In the genomic region with DNA sequence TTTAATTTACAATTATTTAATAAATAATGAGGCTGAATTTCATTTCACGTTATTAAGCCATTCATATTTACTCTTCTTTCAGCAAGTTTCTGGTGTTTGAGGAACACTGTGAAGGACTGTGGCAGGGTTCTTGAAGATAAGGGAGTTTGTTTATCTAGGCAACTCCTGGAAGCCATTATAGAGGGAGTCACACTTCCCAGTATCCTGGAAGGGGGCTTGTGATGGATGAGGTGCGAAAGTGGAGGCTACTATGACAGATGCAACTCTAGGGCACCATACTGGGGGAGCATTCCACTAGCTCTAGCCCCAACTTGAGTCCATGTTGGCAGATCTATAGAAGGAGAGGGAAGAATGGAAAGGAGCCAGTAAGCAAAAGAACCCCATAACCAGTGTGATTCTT, we compare ENCODE assay signal across 24 cellular contexts. TPM values are rescaled to one million over a fixed set of nuclear protein-coding genes. Genes with fewer than 3 reads are reported as not detected.
A peak's percentile ranks its signal among the peaks of the same experiment; 100 is the strongest.
DNase-seq lines count a peak whose midpoint lies in the region; ATAC-seq, FAIRE-seq and TF ChIP-seq lines count a peak whose summit lies in the region.
"Had no signal": no experiment of that assay in that cellular context is flagged by ENCODE, and none has a peak within 500 bp of the region (broad histone marks: within the 10 kb centered on the region; RNA-seq: fewer than 3 reads in every experiment).

No MANE protein-coding gene starts in this region.

- peak overlapping the region in 1 of 2 experiments; percentile 35; a peak in 1 of 4 replicates for H3K9ac ChIP-seq in K562 (ENCODE audit: insufficient read depth in 1 of 2, low read depth in 2 of 2, low read length in 2 of 2)
- H3K9ac ChIP-seq in mesendoderm (ENCODE audit: low read length), result no peak overlapping the region

- H4K20me1 ChIP-seq in K562 (replicated peaks; ENCODE audit: control insufficient read depth, insufficient read depth, low read length), result no peaks in the 10 kb centered on the region; the same call in 1 of the 2 replicates

- no peak overlapping the region for H3K56ac ChIP-seq in mesendoderm (ENCODE audit: low read length)

- H2AFZ ChIP-seq in K562 (ENCODE audit: low read depth, low read length), result no peak overlapping the region
- H2AFZ ChIP-seq: GM23338 had no signal

- CTCF ChIA-PET in K562 (lab: Yijun Ruan, JAX; ENCODE audit: low intra/inter-chr PET ratio), result no interaction called here

- H3K4me3 ChIP-seq in K562, result no peak overlapping the region
- H3K4me3 ChIP-seq in mesendoderm (ENCODE audit: low read length), result no peak overlapping the region
- H3K4me3 ChIP-seq: GM23338, HAP-1, MG63, Peyer's patch had no signal

- peaks cover 38% of the 10 kb centered on the region for H3K36me3 Mint-ChIP-seq in stimulated activated naive CD8-positive, alpha-beta T cell treated with anti-CD3 and anti-CD28 coated beads, Interleukin-15, Interleukin-2, amounts not matched to agents 100 ng/mL and 50 ng/mL, for 24 hours (ENCODE audit: low read depth)

- in situ Hi-C loops in K562 (cut with MboI), result no loop called here

- DNase-seq in stimulated activated naive CD8-positive, alpha-beta T cell treated with anti-CD3 and anti-CD28 coated beads, Interleukin-15, amount 100 ng/mL, for 72 hours, result no peak
- DNase-seq in K562 (ENCODE audit: extremely low read depth in 1 of 4, low spot score in 3 of 4) (peak; percentile 19 to 80 (median 46)), mesendoderm (peak; percentile 59), COLO829 (ENCODE audit: low spot score) (no peak), inferior parietal cortex (ENCODE audit: extremely low spot score) (no peak)
- DNase-seq: 8988T, ACHN, BE2C, DMS153, DND-41, KBM-7, MG63, NCI-H2029, NCI-H446 treated with DMSO at 0.1 percent for 48 hours, NCI-H526 treated with DMSO at 0.1 percent for 48 hours, Peyer's patch, SHP77 treated with DMSO at 0.1 percent for 48 hours had no signal

- peak; percentile 78 for TF ChIP-seq EP300 in K562 (IDR thresholded peaks at IDR 0.05; ENCODE audit: low read length)

- H3K27ac Mint-ChIP-seq in stimulated activated naive CD8-positive, alpha-beta T cell treated with anti-CD3 and anti-CD28 coated beads, Interleukin-15, Interleukin-2, amounts not matched to agents 100 ng/mL and 50 ng/mL, for 24 hours, result peak overlapping the region; percentile 40
- H3K27ac Mint-ChIP-seq in stimulated activated naive CD8-positive, alpha-beta T cell treated with anti-CD3 and anti-CD28 coated beads, Interleukin-15, amount 100 ng/mL, for 72 hours, result no peak overlapping the region
- H3K27ac Mint-ChIP-seq: GM23338 had no signal

- FAIRE-seq in K562 (lab: Jason Lieb, UNC), result peak; percentile 78
- FAIRE-seq: GM18507, HTR-8/SVneo had no signal

- no peaks in the 10 kb centered on the region for H3K79me1 ChIP-seq in mesendoderm (ENCODE audit: low read length)

- H3K27me3 Mint-ChIP-seq in stimulated activated naive CD8-positive, alpha-beta T cell treated with anti-CD3 and anti-CD28 coated beads, Interleukin-15, Interleukin-2, amounts not matched to agents 100 ng/mL and 50 ng/mL, for 24 hours, result no peaks in the 10 kb centered on the region
- H3K27me3 Mint-ChIP-seq in stimulated activated naive CD8-positive, alpha-beta T cell treated with anti-CD3 and anti-CD28 coated beads, Interleukin-15, amount 100 ng/mL, for 72 hours, result no peaks in the 10 kb centered on the region

- H3K4me2 ChIP-seq in K562 (ENCODE audit: insufficient read depth, low read length), result peak overlapping the region; percentile 66
- H3K4me2 ChIP-seq in mesendoderm (ENCODE audit: low read length), result no peak overlapping the region
- H3K4me2 ChIP-seq: GM23338 had no signal

- TF ChIP-seq RAD21 in K562 (CRISPR knock-in tag; conservative IDR thresholded peaks at IDR 0.05 in 1 of 2, IDR thresholded peaks at IDR 0.05 in 1 of 2), result no peak

- H3K4me1 Mint-ChIP-seq in stimulated activated naive CD8-positive, alpha-beta T cell treated with anti-CD3 and anti-CD28 coated beads, Interleukin-15, Interleukin-2, amounts not matched to agents 100 ng/mL and 50 ng/mL, for 24 hours (ENCODE audit: low read depth), result peaks cover 20% of the 10 kb centered on the region
- peaks cover 37% of the 10 kb centered on the region for H3K4me1 Mint-ChIP-seq in stimulated activated naive CD8-positive, alpha-beta T cell treated with anti-CD3 and anti-CD28 coated beads, Interleukin-15, amount 100 ng/mL, for 72 hours

- no peaks in the 10 kb centered on the region for H3K9me3 Mint-ChIP-seq in stimulated activated naive CD8-positive, alpha-beta T cell treated with anti-CD3 and anti-CD28 coated beads, Interleukin-15, Interleukin-2, amounts not matched to agents 100 ng/mL and 50 ng/mL, for 24 hours
- H3K9me3 Mint-ChIP-seq in stimulated activated naive CD8-positive, alpha-beta T cell treated with anti-CD3 and anti-CD28 coated beads, Interleukin-15, amount 100 ng/mL, for 72 hours, result peaks cover 4 to 7% of the 10 kb centered on the region in 2 donors
- H3K9me3 Mint-ChIP-seq: GM23338 had no signal

- H3K27me3 ChIP-seq in K562 (ENCODE audit: control insufficient read depth in 2 of 2, insufficient read depth in 2 of 2, low read length in 2 of 2) (no peaks in the 10 kb centered on the region), mesendoderm (ENCODE audit: insufficient read depth, low read length, poor library complexity) (no peaks in the 10 kb centered on the region)
- H3K27me3 ChIP-seq: BE2C, MG63, Peyer's patch had no signal

- no peak overlapping the region for H4K5ac ChIP-seq in mesendoderm (ENCODE audit: low read length)

- intact Hi-C loops in K562 (cut with micrococcal nuclease), result no loop called here

- POLR2A ChIA-PET in K562 (lab: Yijun Ruan, JAX), result no interaction called here

- no peak overlapping the region for H3K4ac ChIP-seq in mesendoderm (ENCODE audit: low read depth, low read length)

- H2BK120ac ChIP-seq in mesendoderm (ENCODE audit: low read depth, low read length), result no peak overlapping the region

- H4K8ac ChIP-seq in mesendoderm (ENCODE audit: low read depth, low read length), result no peak overlapping the region

- H3K27ac ChIP-seq in K562 (ENCODE audit: extremely low read depth, low read depth, low read length), result peak overlapping the region; percentile 39
- no peak overlapping the region for H3K27ac ChIP-seq in mesendoderm (ENCODE audit: low read depth, low read length)
- H3K27ac ChIP-seq: Peyer's patch had no signal

- ATAC-seq in stimulated activated naive CD8-positive, alpha-beta T cell treated with anti-CD3 and anti-CD28 coated beads, Interleukin-15, amount 100 ng/mL, for 72 hours, result no peak
- peak; percentile 66 for ATAC-seq in K562
- no peak for ATAC-seq in GM21825 (IDR thresholded peaks at IDR 0.05; ENCODE audit: unreplicated experiment)
- no peak for ATAC-seq in GM21717 (IDR thresholded peaks at IDR 0.05; ENCODE audit: unreplicated experiment)
- ATAC-seq: GM23338 had no signal

- no TSS peak for BruUV-seq in K562 (replicated peaks; lab: Mats Ljungman, UMichigan)

- no peak overlapping the region for H3K23ac ChIP-seq in mesendoderm (ENCODE audit: low read length)

- H2AK5ac ChIP-seq in mesendoderm (ENCODE audit: low read length), result no peak overlapping the region

- H3K36me3 ChIP-seq in K562 (ENCODE audit: control insufficient read depth, insufficient read depth, low read length), result peaks cover 23% of the 10 kb centered on the region; the same call in 2 of the 3 replicates
- no peaks in the 10 kb centered on the region for H3K36me3 ChIP-seq in mesendoderm (ENCODE audit: control insufficient read depth, insufficient read depth, low read length)
- H3K36me3 ChIP-seq: BE2C, HAP-1, MG63, Peyer's patch had no signal

- H2BK5ac ChIP-seq in mesendoderm (ENCODE audit: low read length), result no peak overlapping the region

- no peaks in the 10 kb centered on the region for H3K9me3 ChIP-seq in K562 (replicated peaks; ENCODE audit: control insufficient read depth, insufficient read depth, low read depth, low read length)
- H3K9me3 ChIP-seq: BE2C, HAP-1, MG63, Peyer's patch had no signal

- no peaks in the 10 kb centered on the region for H3K9me1 ChIP-seq in K562 (ENCODE audit: control insufficient read depth, insufficient read depth, low read length)

- no peak for TF ChIP-seq POLR2A in K562 (conservative IDR thresholded peaks at IDR 0.05)

- no peak for TF ChIP-seq CTCF in K562 (IDR thresholded peaks at IDR 0.05 in 2 of 3, conservative IDR thresholded peaks at IDR 0.05 in 1 of 3; ENCODE audit: insufficient read depth in 2 of 3, low read depth in 1 of 3, low read length in 3 of 3)

- H2BK15ac ChIP-seq in mesendoderm (replicated peaks; ENCODE audit: low read depth), result no peak overlapping the region

- H3K18ac ChIP-seq in mesendoderm (ENCODE audit: low read length), result no peak overlapping the region

- H3K79me2 ChIP-seq in K562 (ENCODE audit: control insufficient read depth, insufficient read depth, low read length) (peaks cover 88% of the 10 kb centered on the region), mesendoderm (ENCODE audit: control insufficient read depth, insufficient read depth, low read length) (peaks cover 4% of the 10 kb centered on the region)

- no peak overlapping the region for H3K4me3 Mint-ChIP-seq in stimulated activated naive CD8-positive, alpha-beta T cell treated with anti-CD3 and anti-CD28 coated beads, Interleukin-15, Interleukin-2, amounts not matched to agents 100 ng/mL and 50 ng/mL, for 24 hours
- H3K4me3 Mint-ChIP-seq in stimulated activated naive CD8-positive, alpha-beta T cell treated with anti-CD3 and anti-CD28 coated beads, Interleukin-15, amount 100 ng/mL, for 72 hours, result no peak overlapping the region
- H3K4me3 Mint-ChIP-seq: GM23338 had no signal

- H3K4me1 ChIP-seq in K562 (replicated peaks in 1 of 2; ENCODE audit: control insufficient read depth in 2 of 2, insufficient read depth in 2 of 2, low read length in 2 of 2) (peaks cover 8 to 41% of the 10 kb centered on the region in 2 experiments; a peak in 4 of 5 replicates), mesendoderm (ENCODE audit: control insufficient read depth, low read depth, low read length) (no peaks in the 10 kb centered on the region)
- H3K4me1 ChIP-seq: BE2C, HAP-1, Peyer's patch had no signal

- WGBS in K562 (ENCODE audit: insufficient coverage, low coverage, missing lambda C conversion rate), result 7% methylated on average over 2 of the region's 2 CpGs
- no CpG with 5 or more reads among the region's 2 CpGs for WGBS in mesendoderm (ENCODE audit: extremely low coverage, insufficient coverage, low lambda C conversion rate)

RNA-seq across cellular contexts. Expression of a gene that starts 14.4 kb away (rescaled TPM):
- 123 and 357 TPM in 2 replicates for total RNA-seq in K562 (2011; cell fraction: chromatin; rRNA removed; ENCODE audit: low replicate concordance)
- total RNA-seq in K562 (2011; cell fraction: nucleolus; rRNA removed), result 80.2 and 91.3 TPM in 2 replicates
- 134 and 162 TPM in 2 replicates for total RNA-seq in K562 (2011; cell fraction: nucleoplasm; rRNA removed)
- total RNA-seq in K562 (2014; rRNA removed) (74.1 and 81.9 TPM in 2 replicates), K562 (2014; rRNA removed; fragmentation: Illumina TruSeq; extraction: Trizol) (100 and 101 TPM in 2 replicates), K562 (2015; rRNA removed; fragmentation: Illumina TruSeq; extraction: Trizol) (74.6 and 75.2 TPM in 2 replicates), K562 (2021) (91.7 and 102 TPM in 2 replicates)
- polyA plus RNA-seq in K562 (2011; rRNA removed) (106 and 114 TPM in 2 replicates), K562 (2014; fragmentation: Illumina TruSeq; extraction: Trizol) (87.0 and 111 TPM in 2 replicates), K562 (2014; fragmentation: Nextera tagmentation; extraction: Ambion mirVana) (10 to 100 TPM; 35.7 to 52.2 TPM), K562 (2014; rRNA removed) (74.3 and 101 TPM in 2 replicates)
- 78.3 and 108 TPM in 2 replicates for polyA plus RNA-seq in K562 (2011; cell fraction: cytosol; rRNA removed)
- 46.6 and 68.4 TPM in 2 replicates for polyA plus RNA-seq in K562 (2011; cell fraction: nucleus; rRNA removed)
- 50.0 and 65.9 TPM in 2 replicates for polyA plus RNA-seq in K562 (2012)
- polyA minus RNA-seq in K562 (2011; rRNA and poly(A)+ RNA removed), result 134 and 158 TPM in 2 replicates
- polyA minus RNA-seq in K562 (2011; cell fraction: cytosol; rRNA and poly(A)+ RNA removed), result 56.0 and 69.2 TPM in 2 replicates
- polyA minus RNA-seq in K562 (2011; cell fraction: nucleus; rRNA and poly(A)+ RNA removed), result 44.8 and 79.4 TPM in 2 replicates
- polyA plus RNA-seq in mesendoderm (2013, experiment 1 of 2), result 27.1 TPM
- 27.0 TPM for polyA plus RNA-seq in mesendoderm (2013, experiment 2 of 2)

Comparison
In these comparisons a context has a peak if more than half of its experiments do, and no peak if none do; other contexts are left out.
1. DNase-seq: peak in K562 (4 of 4) and mesendoderm (single experiment); none in stimulated activated naive CD8-positive, alpha-beta T cell treated with anti-CD3 and anti-CD28 coated beads, Interleukin-15, amount 100 ng/mL, for 72 hours (0 of 2), COLO829 (single experiment) and inferior parietal cortex (single experiment).